In genomic region chr12:112159146-112159541, GRCh38 we compare ENCODE assay signal across 1 cellular context.
TF ChIP-seq lines count a peak whose summit lies in the region.

No MANE protein-coding gene starts in this region.

TF ChIP-seq in GM12878, 131 proteins besides CTCF, POLR2A, EP300 and RAD21:
- no peak for TF ChIP-seq TCF12 (IDR thresholded peaks at IDR 0.05; ENCODE audit: low read depth, low read length)
